ENCODE assay signal across 22 cellular contexts in genomic region chr1:38336308-38336707, GRCh38.
"Had no signal": no experiment of that assay in that cellular context is flagged by ENCODE, and none has a peak within 500 bp of the region (broad histone marks: within the 10 kb centered on the region; RNA-seq: fewer than 3 reads in every experiment).

No MANE protein-coding gene starts in this region.

- H3K9me3 ChIP-seq: esophagus muscularis mucosa, gastroesophageal sphincter, pancreas, right lobe of liver, suprapubic skin, thyroid gland had no signal

- H3K4me3 ChIP-seq: esophagus muscularis mucosa, gastroesophageal sphincter, lung, neural progenitor cell, pancreas, right lobe of liver, suprapubic skin, thyroid gland had no signal

- DNase-seq: effector memory CD8-positive, alpha-beta T cell; glutamatergic neuron; left colon; left ventricle myocardium superior; mesenchymal stem cell; midbrain; nucleus accumbens; pancreas; right lobe of liver; stimulated activated CD4-positive, alpha-beta T cell treated with anti-CD3 and anti-CD28 coated beads, Interleukin-4, amount 100 ng/mL, for 1 hour; stimulated activated CD8-positive, alpha-beta memory T cell treated with anti-CD3 and anti-CD28 coated beads, Interleukin-4, amount 100 ng/mL, for 48 hours; stimulated activated naive CD8-positive, alpha-beta T cell treated with anti-CD3 and anti-CD28 coated beads, Interleukin-15, Interleukin-2, amounts not matched to agents 100 U/mL and 50 U/mL, for 24 hours; thyroid gland had no signal

- H2AFZ ChIP-seq: neural progenitor cell had no signal

- H3K27me3 ChIP-seq: neural progenitor cell, pancreas, right lobe of liver, thyroid gland had no signal

- H3K36me3 ChIP-seq: esophagus muscularis mucosa, gastroesophageal sphincter, neural progenitor cell, pancreas, right lobe of liver, suprapubic skin, thyroid gland had no signal

- H3K27ac ChIP-seq: epithelial cell of prostate, esophagus muscularis mucosa, gastroesophageal sphincter, neural progenitor cell, pancreas, right lobe of liver, suprapubic skin, thyroid gland had no signal

- H3K4me2 ChIP-seq: neural progenitor cell had no signal

- H3K4me1 ChIP-seq: esophagus muscularis mucosa, gastroesophageal sphincter, neural progenitor cell, pancreas, right lobe of liver, suprapubic skin, thyroid gland had no signal

- H3K9ac ChIP-seq: neural progenitor cell had no signal

- FAIRE-seq: pancreas, urothelium cell line had no signal

- ATAC-seq: effector memory CD8-positive, alpha-beta T cell; gastroesophageal sphincter; left colon; left ventricle myocardium superior; natural killer cell treated with Interleukin-12 subunit alpha and Interleukin-12 subunit beta and Interleukin-15 and Interleukin-18, amount 100 ng/mL, for 72 hours; right lobe of liver; stimulated activated effector memory CD8-positive, alpha-beta T cell treated with anti-CD3 and anti-CD28 coated beads, Interleukin-12 subunit alpha, Interleukin-12 subunit beta, amount 100 ng/mL, for 72 hours; stimulated activated naive CD8-positive, alpha-beta T cell treated with anti-CD3 and anti-CD28 coated beads, Interleukin-15, Interleukin-2, amounts not matched to agents 100 U/mL and 50 U/mL, for 24 hours had no signal
